ENCODE assay signal across 8 cellular contexts in genomic region chr12:12999276-12999958, GRCh38. TPM values are rescaled to one million over a fixed set of nuclear protein-coding genes. Genes with fewer than 3 reads are reported as not detected.
A peak's percentile ranks its signal among the peaks of the same experiment; 100 is the strongest.
DNase-seq lines count a peak whose midpoint lies in the region; ATAC-seq and TF ChIP-seq lines count a peak whose summit lies in the region.

No MANE protein-coding gene starts in this region.

- no peaks in the 10 kb centered on the region for H3K27me3 ChIP-seq in Peyer's patch
- H3K27me3 ChIP-seq in naive thymus-derived CD4-positive, alpha-beta T cell (ENCODE audit: control insufficient read depth in 2 of 2, insufficient read depth in 2 of 2, low read length in 2 of 2), result peaks cover 0 to 5% of the 10 kb centered on the region in 2 donors

- H3K27me3 Mint-ChIP-seq in naive thymus-derived CD4-positive, alpha-beta T cell, result peaks cover 0 to 28% (median 0%) of the 10 kb centered on the region in 5 donors

- no peaks in the 10 kb centered on the region for H3K36me3 ChIP-seq in Peyer's patch
- peaks cover 0 to 4% (median 0%) of the 10 kb centered on the region in 3 experiments for H3K36me3 ChIP-seq in naive thymus-derived CD4-positive, alpha-beta T cell (ENCODE audit: control insufficient read depth in 2 of 3, insufficient read depth in 3 of 3, low read length in 3 of 3)

- peaks cover 33 to 45% (median 38%) of the 10 kb centered on the region in 7 donors for H3K4me1 Mint-ChIP-seq in naive thymus-derived CD4-positive, alpha-beta T cell

- no peak for TF ChIP-seq POLR2A in Peyer's patch (IDR thresholded peaks at IDR 0.05)

- intact Hi-C loops in naive thymus-derived CD4-positive, alpha-beta T cell (cut with micrococcal nuclease), result no loop called here

- CTCF ChIA-PET in naive thymus-derived CD4-positive, alpha-beta T cell (lab: Charles Lee), result interaction anchor here (0.6 kb wide), 1 partner anchor 12 kb away, joined by 3 read pairs; no protein-coding TSS in a partner anchor

- H3K4me3 Mint-ChIP-seq in naive thymus-derived CD4-positive, alpha-beta T cell, result peak overlapping the region; percentile 90 to 98 (median 95)

- H3K4me3 ChIP-seq in Peyer's patch, result peak overlapping the region; percentile 65 to 93 (median 82)
- H3K4me3 ChIP-seq in epithelial cell of esophagus (ENCODE audit: low read length), result peak overlapping the region; percentile 85
- H3K4me3 ChIP-seq in naive thymus-derived CD4-positive, alpha-beta T cell (ENCODE audit: low read length), result peak overlapping the region; percentile 74

- TF ChIP-seq CTCF in Peyer's patch (IDR thresholded peaks at IDR 0.05) (no peak), epithelial cell of esophagus (IDR thresholded peaks at IDR 0.05; ENCODE audit: insufficient read depth, low read depth, low read length, missing control alignments) (no peak), GM20000 (IDR thresholded peaks at IDR 0.05; ENCODE audit: extremely low read depth, missing control alignments) (no peak)

- DNase-seq in Peyer's patch (peak in 2 of 3 donors; percentile 55 to 75), epithelial cell of esophagus (ENCODE audit: low read depth) (no peak), SW480 (ENCODE audit: low spot score) (no peak), GM20000 (ENCODE audit: low spot score) (no peak), NCI-H2196 treated with DMSO at 0.1 percent for 48 hours (lab: John Stamatoyannopoulos, UW; ENCODE audit: unreplicated experiment) (no peak)
- DNase-seq in naive thymus-derived CD4-positive, alpha-beta T cell, result no peak

- peak overlapping the region; percentile 87 to 98 (median 93) for H3K27ac ChIP-seq in Peyer's patch
- peak overlapping the region; percentile 70 for H3K27ac ChIP-seq in naive thymus-derived CD4-positive, alpha-beta T cell (ENCODE audit: low read depth, low read length)

- POLR2A ChIA-PET in naive thymus-derived CD4-positive, alpha-beta T cell (lab: Charles Lee), result interaction anchor here (0.7 kb wide), 1 partner anchor 570 kb away, joined by 3 read pairs; no protein-coding TSS in a partner anchor

- peaks cover 0 to 3% (median 0%) of the 10 kb centered on the region in 5 donors for H3K36me3 Mint-ChIP-seq in naive thymus-derived CD4-positive, alpha-beta T cell

- H3K27ac Mint-ChIP-seq in naive thymus-derived CD4-positive, alpha-beta T cell, result peak overlapping the region; percentile 53 to 96 (median 86)

- no peaks in the 10 kb centered on the region for H3K9me3 Mint-ChIP-seq in naive thymus-derived CD4-positive, alpha-beta T cell

- H3K9me3 ChIP-seq in Peyer's patch, result no peaks in the 10 kb centered on the region
- H3K9me3 ChIP-seq in naive thymus-derived CD4-positive, alpha-beta T cell (ENCODE audit: control insufficient read depth in 2 of 3, low read length in 3 of 3), result no peaks in the 10 kb centered on the region

- peaks cover 0 to 31% (median 3%) of the 10 kb centered on the region in 4 donors for H3K4me1 ChIP-seq in Peyer's patch
- H3K4me1 ChIP-seq in naive thymus-derived CD4-positive, alpha-beta T cell (ENCODE audit: control insufficient read depth in 2 of 2, insufficient read depth in 2 of 2, low read length in 2 of 2), result peaks cover 8 to 23% of the 10 kb centered on the region in 2 donors

- ATAC-seq in GM19395 (IDR thresholded peaks at IDR 0.05; ENCODE audit: unreplicated experiment), result peak; percentile 10
- no peak for ATAC-seq in naive thymus-derived CD4-positive, alpha-beta T cell
- no peak for ATAC-seq in HG03097 (IDR thresholded peaks at IDR 0.05; ENCODE audit: low FRiP score, unreplicated experiment)

RNA-seq across cellular contexts. Expression of gene HEBP1, which starts 0.6 kb away (rescaled TPM):
- 100 to 1,000 TPM in 3 of 4 donors, 10 to 100 TPM in 1; 68.5 to 196 (median 184) TPM for total RNA-seq in Peyer's patch
- 10 to 100 TPM; 10.9 to 23.4 (median 13.6) TPM for total RNA-seq in naive thymus-derived CD4-positive, alpha-beta T cell
- polyA plus RNA-seq in naive thymus-derived CD4-positive, alpha-beta T cell, result 10 to 100 TPM; 33.5 to 47.7 TPM

RNA-seq across cellular contexts. Expression of gene FAM234B, which starts 44.8 kb away (rescaled TPM):
- total RNA-seq in Peyer's patch, result 1 to 10 TPM; 6.5 to 9.1 (median 7.2) TPM
- total RNA-seq in naive thymus-derived CD4-positive, alpha-beta T cell, result 1 to 10 TPM; 2.7 to 5.8 (median 4.3) TPM
- polyA plus RNA-seq in naive thymus-derived CD4-positive, alpha-beta T cell, result 1 to 10 TPM; 2.6 to 4.3 TPM

RNA-seq across cellular contexts. Expression of gene GPRC5D, which starts 47.4 kb away (rescaled TPM):
- total RNA-seq in Peyer's patch, result 1 to 10 TPM in 1 of 4 donors, not detected in 3; 1.3 TPM
- under 1 TPM in 1 of 5 experiments, not detected in 4; 0.29 TPM for total RNA-seq in naive thymus-derived CD4-positive, alpha-beta T cell
- polyA plus RNA-seq in naive thymus-derived CD4-positive, alpha-beta T cell, result under 1 TPM in 1 of 2 donors, not detected in 1; 0.83 TPM

Comparison
In these comparisons a context has a peak if more than half of its experiments do, and no peak if none do; other contexts are left out.
1. DNase-seq: peak in Peyer's patch (2 of 3); none in epithelial cell of esophagus (single experiment), naive thymus-derived CD4-positive, alpha-beta T cell (0 of 9), SW480 (single experiment), GM20000 (single experiment) and NCI-H2196 treated with DMSO at 0.1 percent for 48 hours (single experiment).
2. Peak in every context shown above with its lines, with median percentiles within 50 percentile points of each other: H3K4me3 ChIP-seq.